ENCODE assay signal across 8 cellular contexts in genomic region chr7:87797798-87798403, GRCh38.
DNase-seq lines count a peak whose midpoint lies in the region; ATAC-seq, FAIRE-seq and TF ChIP-seq lines count a peak whose summit lies in the region.

No MANE protein-coding gene starts in this region.

- H4K20me1 ChIP-seq in GM23248 (ENCODE audit: insufficient read depth): no peaks in the 10 kb centered on the region
- H4K20me1 ChIP-seq in IMR-90 (ENCODE audit: insufficient read depth, low read length): no peaks in the 10 kb centered on the region
- H4K20me1 ChIP-seq in OCI-LY3 (ENCODE audit: insufficient read depth, low read length): no peaks in the 10 kb centered on the region
- H4K20me1 ChIP-seq in H1 (replicated peaks in 1 of 2; ENCODE audit: control insufficient read depth in 1 of 2, insufficient read depth in 2 of 2, low read length in 2 of 2): no peaks in the 10 kb centered on the region

- H3K23ac ChIP-seq in IMR-90 (ENCODE audit: low read depth, low read length) (no peak overlapping the region), H1 (ENCODE audit: insufficient read length) (no peak overlapping the region)

- no peaks in the 10 kb centered on the region for H3K9me2 ChIP-seq in GM23248 (ENCODE audit: insufficient read depth)

- no peak overlapping the region for H3K4me2 ChIP-seq in GM23248 (ENCODE audit: unreplicated experiment)
- H3K4me2 ChIP-seq in IMR-90 (ENCODE audit: low read depth, low read length): 0 out of 2 replicates have a peak overlapping the region, but pooled peaks have one; percentile 21
- H3K4me2 ChIP-seq in OCI-LY3 (ENCODE audit: low read length): no peak overlapping the region
- no peak overlapping the region for H3K4me2 ChIP-seq in H1 (ENCODE audit: insufficient read depth in 1 of 2, low read depth in 2 of 2, low read length in 2 of 2)

- no peak overlapping the region for H2BK5ac ChIP-seq in IMR-90 (ENCODE audit: low read depth, low read length, poor library complexity, severe bottlenecking)
- H2BK5ac ChIP-seq in H1 (ENCODE audit: low read depth, low read length): no peak overlapping the region

- H2AFZ ChIP-seq in GM23248 (no peak overlapping the region), IMR-90 (replicated peaks; ENCODE audit: low read length, poor library complexity) (no peak overlapping the region), OCI-LY3 (ENCODE audit: low read depth, low read length) (no peak overlapping the region), H1 (ENCODE audit: low read length) (no peak overlapping the region)

- TF ChIP-seq EP300 in H1 (IDR thresholded peaks at IDR 0.05; ENCODE audit: borderline replicate concordance in 1 of 2, low read depth in 2 of 2, low read length in 2 of 2): no peak

- intact Hi-C loops in IMR-90 (cut with micrococcal nuclease): loop anchor here (1.0 to 10.0 kb wide), 4 partner anchors 89 to 377 kb away; no protein-coding TSS in a partner anchor
- intact Hi-C loops in naive thymus-derived CD4-positive, alpha-beta T cell (cut with micrococcal nuclease): loop anchor here (1.0 to 10.0 kb wide), 5 partner anchors 89 to 371 kb away; no protein-coding TSS in a partner anchor

- H3K4me3 ChIP-seq in GM23248 (no peak overlapping the region), IMR-90 (ENCODE audit: insufficient read depth, low read depth, low read length) (no peak overlapping the region), OCI-LY3 (ENCODE audit: low read length) (no peak overlapping the region), H1 (ENCODE audit: extremely low read depth in 1 of 4, insufficient read depth in 2 of 4, low read depth in 3 of 4, low read length in 4 of 4) (no peak overlapping the region)
- H3K4me3 ChIP-seq in naive thymus-derived CD4-positive, alpha-beta T cell (ENCODE audit: low read length): no peak overlapping the region

- H2BK15ac ChIP-seq in IMR-90 (ENCODE audit: low read depth, low read length) (no peak overlapping the region), H1 (ENCODE audit: low read length) (no peak overlapping the region)

- FAIRE-seq in H1 (lab: Jason Lieb, UNC): peak; percentile 81

- no peak overlapping the region for H2BK20ac ChIP-seq in IMR-90 (ENCODE audit: low read depth, low read length)
- H2BK20ac ChIP-seq in H1 (ENCODE audit: low read length): no peak overlapping the region

- no peaks in the 10 kb centered on the region for H3K9me3 ChIP-seq in GM23248 (ENCODE audit: low read depth)
- no peaks in the 10 kb centered on the region for H3K9me3 ChIP-seq in IMR-90 (ENCODE audit: control insufficient read depth, insufficient read depth, low read length)
- no peaks in the 10 kb centered on the region for H3K9me3 ChIP-seq in OCI-LY3 (ENCODE audit: insufficient read depth, low read length)
- H3K9me3 ChIP-seq in H1 (ENCODE audit: insufficient read depth in 2 of 2, low read depth in 1 of 2, low read length in 1 of 2): no peaks in the 10 kb centered on the region
- H3K9me3 ChIP-seq in naive thymus-derived CD4-positive, alpha-beta T cell (ENCODE audit: control insufficient read depth in 2 of 3, low read length in 3 of 3): no peaks in the 10 kb centered on the region

- in situ Hi-C loops in GM23248 (cut with MboI): loop anchor here (25.0 kb wide), 1 partner anchor 314 kb away; no protein-coding TSS in a partner anchor
- in situ Hi-C loops in IMR-90 (cut with MboI; ENCODE audit: low sequenced_read_pairs): loop anchor here (25.0 kb wide), 1 partner anchor 314 kb away; no protein-coding TSS in a partner anchor

- TF ChIP-seq CTCF in IMR-90 (conservative IDR thresholded peaks at IDR 0.05; ENCODE audit: low read depth, low read length): peak; percentile 67
- TF ChIP-seq CTCF in OCI-LY3 (IDR thresholded peaks at IDR 0.05; ENCODE audit: low read depth, low read length): peak; percentile 74
- peak in 2 of 3 experiments; percentile 62 to 80; a peak in 2 of 4 replicates for TF ChIP-seq CTCF in H1 (IDR thresholded peaks at IDR 0.05; ENCODE audit: control extremely low read depth in 1 of 3, insufficient read depth in 1 of 3, low read depth in 1 of 3, low read length in 3 of 3)

- H3K4me3 Mint-ChIP-seq in activated naive CD8-positive, alpha-beta T cell treated with anti-CD3 and anti-CD28 coated beads, Interleukin-2, amount 50 U/mL, for 24 hours: no peak overlapping the region
- H3K4me3 Mint-ChIP-seq in activated naive CD8-positive, alpha-beta T cell treated with anti-CD3 and anti-CD28 coated beads for 36 hours: no peak overlapping the region
- no peak overlapping the region for H3K4me3 Mint-ChIP-seq in naive thymus-derived CD4-positive, alpha-beta T cell
- no peak overlapping the region for H3K4me3 Mint-ChIP-seq in activated CD4-positive, alpha-beta memory T cell treated with anti-CD3 and anti-CD28 coated beads, Interleukin-2, amount 10 ng/mL, durations not matched to agents 7 days and 5 days

- H3K27ac ChIP-seq in GM23248: no peak overlapping the region
- H3K27ac ChIP-seq in IMR-90 (ENCODE audit: insufficient read depth, low read length): no peak overlapping the region
- H3K27ac ChIP-seq in OCI-LY3 (ENCODE audit: low read length): no peak overlapping the region
- no peak overlapping the region for H3K27ac ChIP-seq in H1 (ENCODE audit: low read depth, low read length)
- H3K27ac ChIP-seq in naive thymus-derived CD4-positive, alpha-beta T cell (ENCODE audit: low read depth, low read length): no peak overlapping the region

- CTCF ChIA-PET in IMR-90 (lab: Yijun Ruan, JAX): interaction anchor here (0.6 to 1.7 kb wide), 4 partner anchors 12 to 89 kb away, joined by 3 to 5 read pairs (median 4); no protein-coding TSS in a partner anchor
- CTCF ChIA-PET in H1 (lab: Charles Lee; ENCODE audit: partially characterized antibody): interaction anchor here (0.7 to 1.9 kb wide), 11 partner anchors 9 to 508 kb away, joined by 3 to 13 read pairs (median 3); no protein-coding TSS in a partner anchor
- CTCF ChIA-PET in naive thymus-derived CD4-positive, alpha-beta T cell (lab: Charles Lee): interaction anchor here (0.5 to 3.9 kb wide), 6 partner anchors 80 to 344 kb away, joined by 3 to 33 read pairs (median 4); no protein-coding TSS in a partner anchor
- CTCF ChIA-PET in activated CD4-positive, alpha-beta memory T cell treated with anti-CD3 and anti-CD28 coated beads, Interleukin-2, amount 10 ng/mL, durations not matched to agents 7 days and 5 days (lab: Charles Lee): interaction anchor here (1.0 to 2.2 kb wide), 4 partner anchors 10 to 314 kb away, joined by 4 to 13 read pairs (median 6); no protein-coding TSS in a partner anchor

- H2BK120ac ChIP-seq in IMR-90 (ENCODE audit: low read depth, low read length) (no peak overlapping the region), H1 (replicated peaks; ENCODE audit: low read depth, low read length) (no peak overlapping the region)

- dilution Hi-C loops in IMR-90 (cut with HindIII; ENCODE audit: low sequenced_read_pairs, unreplicated experiment): no loop called here

- H2AK5ac ChIP-seq in IMR-90 (ENCODE audit: low read depth, low read length): no peak overlapping the region
- no peak overlapping the region for H2AK5ac ChIP-seq in H1 (ENCODE audit: low read depth, low read length)

- H3K27me3 Mint-ChIP-seq in activated naive CD8-positive, alpha-beta T cell treated with anti-CD3 and anti-CD28 coated beads, Interleukin-2, amount 50 U/mL, for 24 hours: peaks cover under 1% of the 10 kb centered on the region
- H3K27me3 Mint-ChIP-seq in activated naive CD8-positive, alpha-beta T cell treated with anti-CD3 and anti-CD28 coated beads for 36 hours: peaks cover 11% of the 10 kb centered on the region
- H3K27me3 Mint-ChIP-seq in naive thymus-derived CD4-positive, alpha-beta T cell: peaks cover 7 to 19% (median 18%) of the 10 kb centered on the region in 5 donors
- H3K27me3 Mint-ChIP-seq in activated CD4-positive, alpha-beta memory T cell treated with anti-CD3 and anti-CD28 coated beads, Interleukin-2, amount 10 ng/mL, durations not matched to agents 7 days and 5 days: peaks cover 24% of the 10 kb centered on the region

- H3K9me3 Mint-ChIP-seq in activated naive CD8-positive, alpha-beta T cell treated with anti-CD3 and anti-CD28 coated beads, Interleukin-2, amount 50 U/mL, for 24 hours: no peaks in the 10 kb centered on the region
- no peaks in the 10 kb centered on the region for H3K9me3 Mint-ChIP-seq in activated naive CD8-positive, alpha-beta T cell treated with anti-CD3 and anti-CD28 coated beads for 36 hours
- peaks cover 0 to 1% (median 0%) of the 10 kb centered on the region in 11 donors for H3K9me3 Mint-ChIP-seq in naive thymus-derived CD4-positive, alpha-beta T cell
- no peaks in the 10 kb centered on the region for H3K9me3 Mint-ChIP-seq in activated CD4-positive, alpha-beta memory T cell treated with anti-CD3 and anti-CD28 coated beads, Interleukin-2, amount 10 ng/mL, durations not matched to agents 7 days and 5 days

- H3K4me1 Mint-ChIP-seq in activated naive CD8-positive, alpha-beta T cell treated with anti-CD3 and anti-CD28 coated beads, Interleukin-2, amount 50 U/mL, for 24 hours: no peaks in the 10 kb centered on the region
- H3K4me1 Mint-ChIP-seq in activated naive CD8-positive, alpha-beta T cell treated with anti-CD3 and anti-CD28 coated beads for 36 hours: no peaks in the 10 kb centered on the region
- peaks cover 0 to 2% (median 0%) of the 10 kb centered on the region in 7 donors for H3K4me1 Mint-ChIP-seq in naive thymus-derived CD4-positive, alpha-beta T cell
- no peaks in the 10 kb centered on the region for H3K4me1 Mint-ChIP-seq in activated CD4-positive, alpha-beta memory T cell treated with anti-CD3 and anti-CD28 coated beads, Interleukin-2, amount 10 ng/mL, durations not matched to agents 7 days and 5 days

- TF ChIP-seq RAD21 in IMR-90 (IDR thresholded peaks at IDR 0.05; ENCODE audit: low read length) (peak; percentile 70), H1 (IDR thresholded peaks at IDR 0.05 in 1 of 2, conservative IDR thresholded peaks at IDR 0.05 in 1 of 2; ENCODE audit: low read depth in 2 of 2, low read length in 2 of 2) (peak; percentile 84 to 87)

- POLR2A ChIA-PET in IMR-90 (lab: Charles Lee; ENCODE audit: unreplicated experiment): no interaction called here
- POLR2A ChIA-PET in H1 (lab: Charles Lee; ENCODE audit: partially characterized antibody): no interaction called here
- POLR2A ChIA-PET in naive thymus-derived CD4-positive, alpha-beta T cell (lab: Charles Lee): no interaction called here
- POLR2A ChIA-PET in activated CD4-positive, alpha-beta memory T cell treated with anti-CD3 and anti-CD28 coated beads, Interleukin-2, amount 10 ng/mL, durations not matched to agents 7 days and 5 days (lab: Charles Lee): no interaction called here

- H3K36me3 ChIP-seq in GM23248 (ENCODE audit: low read depth) (no peaks in the 10 kb centered on the region), IMR-90 (ENCODE audit: control insufficient read depth, insufficient read depth, low read length) (no peaks in the 10 kb centered on the region), OCI-LY3 (replicated peaks; ENCODE audit: low read depth, low read length) (no peaks in the 10 kb centered on the region), H1 (ENCODE audit: control insufficient read depth in 2 of 4, insufficient read depth in 4 of 4, low read length in 3 of 4) (no peaks in the 10 kb centered on the region)
- no peaks in the 10 kb centered on the region for H3K36me3 ChIP-seq in naive thymus-derived CD4-positive, alpha-beta T cell (ENCODE audit: control insufficient read depth in 2 of 3, insufficient read depth in 3 of 3, low read length in 3 of 3)

- no peaks in the 10 kb centered on the region for H3K23me2 ChIP-seq in H1 (ENCODE audit: low read depth, low read length)

- H3K79me2 ChIP-seq in GM23248 (ENCODE audit: insufficient read depth) (no peaks in the 10 kb centered on the region), OCI-LY3 (ENCODE audit: low read length) (no peaks in the 10 kb centered on the region), H1 (ENCODE audit: control insufficient read depth in 1 of 2, insufficient read depth in 2 of 2, low read length in 2 of 2) (no peaks in the 10 kb centered on the region)

- H3K9ac ChIP-seq in GM23248 (no peak overlapping the region), IMR-90 (ENCODE audit: low read depth, low read length) (no peak overlapping the region), OCI-LY3 (ENCODE audit: low read length) (no peak overlapping the region), H1 (replicated peaks in 1 of 4; ENCODE audit: extremely low read depth in 1 of 4, low read depth in 3 of 4, low read length in 3 of 4) (no peak overlapping the region)

- 10 to 18% methylated on average over 4 of the region's 4 CpGs for WGBS in GM23248 (ENCODE audit: low coverage in 1 of 2, low lambda C conversion rate in 2 of 2, missing lambda C conversion rate in 2 of 2), 2 experiments
- WGBS in IMR-90 (ENCODE audit: extremely low coverage in 2 of 2, insufficient read length in 1 of 2), 2 experiments: no CpG with 5 or more reads among the region's 4 CpGs
- WGBS in H1 (ENCODE audit: extremely low coverage in 1 of 2, insufficient coverage in 1 of 2, insufficient read length in 1 of 2, insufficient replicate concordance in 2 of 2, low coverage in 1 of 2, low lambda C conversion rate in 2 of 2, missing lambda C conversion rate in 1 of 2), 2 experiments: 11% methylated on average over 4 of the region's 4 CpGs; no CpG with 5 or more reads in 1 of the 2 experiments

- no peak overlapping the region for H2BK12ac ChIP-seq in H1 (ENCODE audit: low read depth, low read length)

- no peak overlapping the region for H4K8ac ChIP-seq in IMR-90 (ENCODE audit: low read depth in 2 of 2, low read length in 2 of 2)
- H4K8ac ChIP-seq in H1 (ENCODE audit: extremely low read depth, insufficient read depth, low read length): no peak overlapping the region

- H4K91ac ChIP-seq in IMR-90 (ENCODE audit: insufficient read depth, low read depth, low read length) (no peak overlapping the region), H1 (replicated peaks; ENCODE audit: insufficient read length, low read length) (no peak overlapping the region)

- H3K14ac ChIP-seq in IMR-90 (replicated peaks; ENCODE audit: low read depth, low read length) (no peak overlapping the region), H1 (ENCODE audit: insufficient read length) (no peak overlapping the region)

- no peaks in the 10 kb centered on the region for H3F3A ChIP-seq in GM23248 (ENCODE audit: insufficient read depth)

- no peak for DNase-seq in activated naive CD8-positive, alpha-beta T cell treated with anti-CD3 and anti-CD28 coated beads, Interleukin-2, amount 50 U/mL, for 24 hours
- no peak for DNase-seq in activated naive CD8-positive, alpha-beta T cell treated with anti-CD3 and anti-CD28 coated beads for 36 hours
- DNase-seq in GM23248 (peak; percentile 57), IMR-90 (peak; percentile 47), H1 (ENCODE audit: low read depth in 1 of 2, low spot score in 2 of 2) (no peak)
- peak in 7 of 9 donors; percentile 11 to 49 (median 38) for DNase-seq in naive thymus-derived CD4-positive, alpha-beta T cell
- DNase-seq in activated CD4-positive, alpha-beta memory T cell treated with anti-CD3 and anti-CD28 coated beads, Interleukin-2, amount 10 ng/mL, durations not matched to agents 7 days and 5 days: no peak

- H3K4me1 ChIP-seq in GM23248 (ENCODE audit: insufficient read depth): no peaks in the 10 kb centered on the region
- no peaks in the 10 kb centered on the region for H3K4me1 ChIP-seq in IMR-90 (ENCODE audit: control insufficient read depth, insufficient read depth, low read length)
- no peaks in the 10 kb centered on the region for H3K4me1 ChIP-seq in OCI-LY3 (ENCODE audit: low read length)
- H3K4me1 ChIP-seq in H1 (replicated peaks in 1 of 4; ENCODE audit: control insufficient read depth in 3 of 4, insufficient read depth in 4 of 4, low read length in 3 of 4): no peaks in the 10 kb centered on the region
- H3K4me1 ChIP-seq in naive thymus-derived CD4-positive, alpha-beta T cell (ENCODE audit: control insufficient read depth in 2 of 2, insufficient read depth in 2 of 2, low read length in 2 of 2): no peaks in the 10 kb centered on the region

- H3K9me1 ChIP-seq in IMR-90 (ENCODE audit: insufficient read depth, low read length): no peaks in the 10 kb centered on the region

- no peak overlapping the region for H3K27ac Mint-ChIP-seq in activated naive CD8-positive, alpha-beta T cell treated with anti-CD3 and anti-CD28 coated beads, Interleukin-2, amount 50 U/mL, for 24 hours
- no peak overlapping the region for H3K27ac Mint-ChIP-seq in activated naive CD8-positive, alpha-beta T cell treated with anti-CD3 and anti-CD28 coated beads for 36 hours
- no peak overlapping the region for H3K27ac Mint-ChIP-seq in naive thymus-derived CD4-positive, alpha-beta T cell
- H3K27ac Mint-ChIP-seq in activated CD4-positive, alpha-beta memory T cell treated with anti-CD3 and anti-CD28 coated beads, Interleukin-2, amount 10 ng/mL, durations not matched to agents 7 days and 5 days: no peak overlapping the region

- no peak overlapping the region for H2AK9ac ChIP-seq in IMR-90 (replicated peaks; ENCODE audit: low read depth, low read length, poor library complexity)

- H3K56ac ChIP-seq in IMR-90 (ENCODE audit: extremely low read depth, insufficient read depth, low read length) (no peak overlapping the region), H1 (replicated peaks; ENCODE audit: insufficient read length, low read depth, low read length) (no peak overlapping the region)

- TF ChIP-seq POLR2A in IMR-90 (IDR thresholded peaks at IDR 0.05; ENCODE audit: low read depth, low read length): no peak
- no peak for TF ChIP-seq POLR2A in H1 (IDR thresholded peaks at IDR 0.05; ENCODE audit: control extremely low read depth in 1 of 2, low read depth in 2 of 2, low read length in 2 of 2)

- H4K5ac ChIP-seq in IMR-90 (ENCODE audit: low read depth, low read length) (no peak overlapping the region), H1 (ENCODE audit: insufficient read length, low read depth, low read length) (no peak overlapping the region)

- H3K79me1 ChIP-seq in IMR-90 (ENCODE audit: low read depth in 1 of 2, low read length in 2 of 2) (no peaks in the 10 kb centered on the region), H1 (ENCODE audit: low read depth, low read length) (no peaks in the 10 kb centered on the region)

- H3K27me3 ChIP-seq in GM23248 (replicated peaks; ENCODE audit: insufficient read depth) (no peaks in the 10 kb centered on the region), IMR-90 (ENCODE audit: control insufficient read depth, insufficient read depth, low read length) (no peaks in the 10 kb centered on the region), OCI-LY3 (ENCODE audit: low read depth, low read length) (no peaks in the 10 kb centered on the region), H1 (replicated peaks in 1 of 4; ENCODE audit: control insufficient read depth in 3 of 4, extremely low read depth in 1 of 4, insufficient read depth in 3 of 4, low read length in 3 of 4) (no peaks in the 10 kb centered on the region)
- no peaks in the 10 kb centered on the region for H3K27me3 ChIP-seq in naive thymus-derived CD4-positive, alpha-beta T cell (ENCODE audit: control insufficient read depth in 2 of 2, insufficient read depth in 2 of 2, low read length in 2 of 2)

- ATAC-seq in activated naive CD8-positive, alpha-beta T cell treated with anti-CD3 and anti-CD28 coated beads, Interleukin-2, amount 50 U/mL, for 24 hours: peak; percentile 52
- ATAC-seq in IMR-90 (ENCODE audit: low read depth): peak; percentile 79
- peak; percentile 77 for ATAC-seq in naive thymus-derived CD4-positive, alpha-beta T cell

- H3K18ac ChIP-seq in IMR-90 (ENCODE audit: low read depth, low read length): no peak overlapping the region
- no peak overlapping the region for H3K18ac ChIP-seq in H1 (ENCODE audit: extremely low read depth, low read length)

- H3K36me3 Mint-ChIP-seq in activated naive CD8-positive, alpha-beta T cell treated with anti-CD3 and anti-CD28 coated beads, Interleukin-2, amount 50 U/mL, for 24 hours (ENCODE audit: low read depth): no peaks in the 10 kb centered on the region
- no peaks in the 10 kb centered on the region for H3K36me3 Mint-ChIP-seq in activated naive CD8-positive, alpha-beta T cell treated with anti-CD3 and anti-CD28 coated beads for 36 hours
- H3K36me3 Mint-ChIP-seq in naive thymus-derived CD4-positive, alpha-beta T cell: no peaks in the 10 kb centered on the region
- H3K36me3 Mint-ChIP-seq in activated CD4-positive, alpha-beta memory T cell treated with anti-CD3 and anti-CD28 coated beads, Interleukin-2, amount 10 ng/mL, durations not matched to agents 7 days and 5 days (ENCODE audit: low read depth): no peaks in the 10 kb centered on the region

- no TSS peak for BruUV-seq in IMR-90 (replicated peaks; lab: Mats Ljungman, UMichigan)

- H3K4ac ChIP-seq in IMR-90 (ENCODE audit: low read depth, low read length): no peak overlapping the region
- H3K4ac ChIP-seq in H1 (replicated peaks; ENCODE audit: insufficient read length, low read depth, low read length): no peak overlapping the region

Comparison
In these comparisons a context has a peak if more than half of its experiments do, and no peak if none do; other contexts are left out.
1. DNase-seq: peak in GM23248 (single experiment), IMR-90 (single experiment) and naive thymus-derived CD4-positive, alpha-beta T cell (7 of 9); none in activated naive CD8-positive, alpha-beta T cell treated with anti-CD3 and anti-CD28 coated beads, Interleukin-2, amount 50 U/mL, for 24 hours (single experiment), activated naive CD8-positive, alpha-beta T cell treated with anti-CD3 and anti-CD28 coated beads for 36 hours (single experiment), H1 (0 of 2) and activated CD4-positive, alpha-beta memory T cell treated with anti-CD3 and anti-CD28 coated beads, Interleukin-2, amount 10 ng/mL, durations not matched to agents 7 days and 5 days (single experiment).
2. Peak in every context shown above with its lines, with median percentiles within 50 percentile points of each other: ATAC-seq and CTCF ChIP-seq.